Comparison of ENCODE assay signal across 9 cellular contexts in the genomic region with DNA sequence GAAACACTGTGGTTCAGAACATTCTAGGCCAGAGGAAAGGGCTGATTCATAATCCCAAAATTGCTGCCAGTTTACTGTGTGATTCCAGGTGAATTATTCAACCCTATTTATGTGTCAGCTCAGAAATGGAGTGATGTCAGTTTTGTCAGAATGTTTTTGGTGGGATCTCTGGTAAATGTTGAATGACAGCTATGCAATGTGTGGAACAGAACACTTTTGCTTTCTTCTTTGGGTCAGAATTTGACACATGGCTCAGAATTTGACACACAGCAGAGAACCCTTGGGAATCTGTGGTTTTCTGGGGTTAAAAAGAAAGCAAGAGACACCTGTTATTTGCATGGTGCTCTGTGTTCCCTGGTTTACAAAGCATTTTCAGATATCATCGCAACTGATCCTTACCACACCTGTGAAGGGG.
DNase-seq lines count a peak whose midpoint lies in the region; ATAC-seq and TF ChIP-seq lines count a peak whose summit lies in the region.
"Had no signal": no experiment of that assay in that cellular context is flagged by ENCODE, and none has a peak within 500 bp of the region (broad histone marks: within the 10 kb centered on the region; RNA-seq: fewer than 3 reads in every experiment).

No MANE protein-coding gene starts in this region.

- no peak overlapping the region for H3K4me3 ChIP-seq in epithelial cell of esophagus (ENCODE audit: low read length)

- no peaks in the 10 kb centered on the region for H3K9me3 Mint-ChIP-seq in stimulated activated naive CD8-positive, alpha-beta T cell treated with anti-CD3 and anti-CD28 coated beads, Interleukin-15, Interleukin-2, amounts not matched to agents 100 ng/mL and 50 ng/mL, for 24 hours
- no peaks in the 10 kb centered on the region for H3K9me3 Mint-ChIP-seq in stimulated activated naive CD8-positive, alpha-beta T cell treated with anti-CD3 and anti-CD28 coated beads, Interleukin-15, amount 100 ng/mL, for 72 hours

- TF ChIP-seq CTCF in epithelial cell of esophagus (IDR thresholded peaks at IDR 0.05; ENCODE audit: insufficient read depth, low read depth, low read length, missing control alignments) = no peak

- no peak for DNase-seq in stimulated activated naive CD8-positive, alpha-beta T cell treated with anti-CD3 and anti-CD28 coated beads, Interleukin-15, amount 100 ng/mL, for 72 hours
- DNase-seq in epithelial cell of esophagus (ENCODE audit: low read depth) (peak; percentile 52), DMS53 treated with DMSO at 0.1 percent for 48 hours (lab: John Stamatoyannopoulos, UW; ENCODE audit: unreplicated experiment) (no peak), globus pallidus (ENCODE audit: low spot score) (no peak), amygdala (lab: John Stamatoyannopoulos, UW) (no peak)
- DNase-seq: activated CD4-positive, alpha-beta T cell treated with anti-CD3 and anti-CD28 coated beads, Interleukin-2, amount 50 U/mL, for 48 hours had no signal

- no peak for ATAC-seq in stimulated activated naive CD8-positive, alpha-beta T cell treated with anti-CD3 and anti-CD28 coated beads, Interleukin-15, amount 100 ng/mL, for 72 hours
- ATAC-seq in HG03460 (IDR thresholded peaks at IDR 0.05; ENCODE audit: unreplicated experiment) (peak; percentile 50), GM19455 (IDR thresholded peaks at IDR 0.05; ENCODE audit: unreplicated experiment) (no peak)

- H3K36me3 Mint-ChIP-seq in stimulated activated naive CD8-positive, alpha-beta T cell treated with anti-CD3 and anti-CD28 coated beads, Interleukin-15, Interleukin-2, amounts not matched to agents 100 ng/mL and 50 ng/mL, for 24 hours (ENCODE audit: low read depth) = peaks cover 5% of the 10 kb centered on the region

- H3K4me1 Mint-ChIP-seq in stimulated activated naive CD8-positive, alpha-beta T cell treated with anti-CD3 and anti-CD28 coated beads, Interleukin-15, Interleukin-2, amounts not matched to agents 100 ng/mL and 50 ng/mL, for 24 hours (ENCODE audit: low read depth) = peaks cover 42% of the 10 kb centered on the region
- H3K4me1 Mint-ChIP-seq in stimulated activated naive CD8-positive, alpha-beta T cell treated with anti-CD3 and anti-CD28 coated beads, Interleukin-15, amount 100 ng/mL, for 72 hours = peaks cover 32% of the 10 kb centered on the region

- no peaks in the 10 kb centered on the region for H3K27me3 Mint-ChIP-seq in stimulated activated naive CD8-positive, alpha-beta T cell treated with anti-CD3 and anti-CD28 coated beads, Interleukin-15, Interleukin-2, amounts not matched to agents 100 ng/mL and 50 ng/mL, for 24 hours
- H3K27me3 Mint-ChIP-seq in stimulated activated naive CD8-positive, alpha-beta T cell treated with anti-CD3 and anti-CD28 coated beads, Interleukin-15, amount 100 ng/mL, for 72 hours = no peaks in the 10 kb centered on the region

- H3K4me3 Mint-ChIP-seq in stimulated activated naive CD8-positive, alpha-beta T cell treated with anti-CD3 and anti-CD28 coated beads, Interleukin-15, Interleukin-2, amounts not matched to agents 100 ng/mL and 50 ng/mL, for 24 hours = peak overlapping the region; percentile 66
- no peak overlapping the region for H3K4me3 Mint-ChIP-seq in stimulated activated naive CD8-positive, alpha-beta T cell treated with anti-CD3 and anti-CD28 coated beads, Interleukin-15, amount 100 ng/mL, for 72 hours

- peak overlapping the region; percentile 16 for H3K27ac Mint-ChIP-seq in stimulated activated naive CD8-positive, alpha-beta T cell treated with anti-CD3 and anti-CD28 coated beads, Interleukin-15, Interleukin-2, amounts not matched to agents 100 ng/mL and 50 ng/mL, for 24 hours
- peak overlapping the region in 1 of 2 donors; percentile 89 for H3K27ac Mint-ChIP-seq in stimulated activated naive CD8-positive, alpha-beta T cell treated with anti-CD3 and anti-CD28 coated beads, Interleukin-15, amount 100 ng/mL, for 72 hours
